ENCODE assay signal across 23 cellular contexts in the genomic region with DNA sequence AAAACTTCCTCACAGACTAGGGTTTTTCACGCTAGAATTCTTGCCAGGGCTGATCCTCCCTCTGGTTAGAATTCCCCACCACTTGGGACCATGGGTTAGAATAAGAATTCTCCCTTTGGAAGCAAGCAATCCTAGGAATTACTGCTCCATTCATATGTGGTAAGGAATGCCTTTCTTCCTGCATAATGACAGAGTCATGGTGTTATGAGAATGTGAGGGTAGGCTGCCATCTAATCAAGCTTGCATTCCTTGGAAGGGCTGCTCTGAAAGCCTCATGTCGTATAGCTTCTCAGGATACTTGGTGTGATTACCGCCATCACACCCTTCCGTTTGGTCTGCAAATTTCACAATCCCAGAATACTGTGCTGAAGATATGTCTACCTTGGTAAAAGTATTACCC.
"Had no signal": no experiment of that assay in that cellular context is flagged by ENCODE, and none has a peak within 500 bp of the region (broad histone marks: within the 10 kb centered on the region; RNA-seq: fewer than 3 reads in every experiment).

No MANE protein-coding gene starts in this region.

- H3K36me3 ChIP-seq: gastroesophageal sphincter, heart left ventricle, lower lobe of right lung, prostate gland, right atrium auricular region, transverse colon had no signal

- H3K4me1 ChIP-seq: gastroesophageal sphincter, heart left ventricle, lower lobe of right lung, prostate gland, right atrium auricular region, transverse colon had no signal

- H3K27me3 ChIP-seq: gastroesophageal sphincter, heart left ventricle, right atrium auricular region, transverse colon had no signal

- H3K9me3 ChIP-seq: gastroesophageal sphincter, heart left ventricle, lower lobe of right lung, prostate gland, right atrium auricular region, transverse colon had no signal

- FAIRE-seq: bronchial epithelial cell, islet of Langerhans had no signal

- H3K27ac ChIP-seq: gastroesophageal sphincter, heart left ventricle, lower lobe of right lung, prostate gland, right atrium auricular region, transverse colon had no signal

- DNase-seq: activated CD4-positive, alpha-beta T cell treated with anti-CD3 and anti-CD28 coated beads, Interleukin-2, amount 10 ng/mL, durations not matched to agents 7 days and 5 days; activated CD8-positive, alpha-beta memory T cell treated with anti-CD3 and anti-CD28 coated beads, Interleukin-2, amount 50 U/mL, for 4 hours; activated CD8-positive, alpha-beta T cell treated with anti-CD3 and anti-CD28 coated beads, Interleukin-2, amount 10 ng/mL, durations not matched to agents 7 days and 5 days; activated naive CD4-positive, alpha-beta T cell treated with anti-CD3 and anti-CD28 coated beads for 36 hours; activated naive CD8-positive, alpha-beta T cell treated with anti-CD3 and anti-CD28 coated beads, Interleukin-2, amount 50 U/mL, for 24 hours; activated T-cell treated with anti-CD3 and anti-CD28 coated beads, Interleukin-2, amount 50 U/mL, for 4 hours; anterior cingulate cortex; cerebellar nuclear complex; cortex of kidney; effector CD4-positive, alpha-beta T cell; heart left ventricle; lower lobe of right lung; nephron progenitor cell; stimulated activated naive CD8-positive, alpha-beta T cell treated with anti-CD3 and anti-CD28 coated beads, Interleukin-15, Interleukin-2, amounts not matched to agents 100 U/mL and 50 U/mL, for 24 hours; T1000; transverse colon had no signal

- ATAC-seq: activated CD4-positive, CD25-positive, alpha-beta regulatory T cell treated with anti-CD3 and anti-CD28 coated beads, Interleukin-2, amount 50 U/mL, for 24 hours; activated CD8-positive, alpha-beta T cell treated with anti-CD3 and anti-CD28 coated beads, Interleukin-2, amount 10 ng/mL, durations not matched to agents 7 days and 5 days; activated naive CD8-positive, alpha-beta T cell treated with anti-CD3 and anti-CD28 coated beads, Interleukin-2, amount 50 U/mL, for 24 hours; activated T-cell treated with anti-CD3 and anti-CD28 coated beads, Interleukin-2, amount 50 U/mL, for 4 hours; esophagus mucosa; gastroesophageal sphincter; heart left ventricle; lower lobe of right lung; stimulated activated naive CD8-positive, alpha-beta T cell treated with anti-CD3 and anti-CD28 coated beads, Interleukin-15, Interleukin-2, amounts not matched to agents 100 U/mL and 50 U/mL, for 24 hours had no signal

- H3K4me3 ChIP-seq: gastroesophageal sphincter, heart left ventricle, lower lobe of right lung, prostate gland, right atrium auricular region, transverse colon had no signal
